Comparison of ENCODE assay signal across 8 cellular contexts in the genomic region with DNA sequence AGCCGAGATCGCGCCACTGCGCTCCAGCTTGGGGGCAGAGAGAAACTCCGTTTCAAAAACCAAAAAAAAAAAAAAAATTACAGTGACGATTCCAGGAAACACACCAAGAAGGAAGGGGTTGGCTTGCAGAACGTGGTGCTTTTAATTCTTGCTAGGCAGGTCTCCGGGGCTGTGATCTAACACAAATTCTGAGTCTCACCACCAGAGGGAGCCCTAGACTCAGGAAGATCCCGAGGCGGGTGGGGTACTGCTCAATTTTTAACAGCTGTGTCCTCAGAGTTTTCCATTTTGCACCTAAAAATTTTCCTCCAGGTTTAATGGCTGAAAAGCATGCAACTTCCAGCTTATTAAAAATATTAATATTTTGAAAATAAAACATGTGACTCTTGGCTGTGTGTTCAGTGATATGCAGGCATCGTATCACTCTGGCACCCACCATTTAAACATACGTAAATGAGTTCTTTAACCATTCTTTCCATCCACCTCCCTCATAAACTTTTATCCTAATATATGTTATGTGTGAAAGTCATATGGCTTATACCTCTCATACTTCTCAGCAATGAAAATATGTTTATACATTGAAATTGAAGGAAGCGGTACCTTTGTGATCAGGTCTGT. TPM values are rescaled to one million over a fixed set of nuclear protein-coding genes. Genes with fewer than 3 reads are reported as not detected.
DNase-seq lines count a peak whose midpoint lies in the region; ATAC-seq and TF ChIP-seq lines count a peak whose summit lies in the region.

No MANE protein-coding gene starts in this region.

- no peaks in the 10 kb centered on the region for H4K20me1 ChIP-seq in H9 (ENCODE audit: control insufficient read depth, insufficient read depth, insufficient read length)

- no peak overlapping the region for H2BK20ac ChIP-seq in H9 (ENCODE audit: low read depth, low read length, poor library complexity, severe bottlenecking)

- H3K4me1 Mint-ChIP-seq in H9 = 0 out of 4 replicates have a peak, but pooled peaks cover 0 to 2% of the 10 kb centered on the region in 2 experiments

- peaks cover 25% of the 10 kb centered on the region in 2 experiments for H3K9me3 Mint-ChIP-seq in H9

- H3K4ac ChIP-seq in H9 (ENCODE audit: low read depth, low read length) = no peak overlapping the region

- no peaks in the 10 kb centered on the region for H3K23me2 ChIP-seq in H9 (ENCODE audit: insufficient read length, low read depth, low read length, poor library complexity, severe bottlenecking)

- H4K5ac ChIP-seq in H9 (ENCODE audit: insufficient read length, low read depth, low read length) = no peak overlapping the region

- peak; percentile 92 for ATAC-seq in left lobe of liver
- ATAC-seq in HG03025 (IDR thresholded peaks at IDR 0.05; ENCODE audit: low FRiP score, unreplicated experiment) = no peak

- no peak overlapping the region for H2BK5ac ChIP-seq in H9 (ENCODE audit: insufficient read length, low read length)

- H3K79me2 ChIP-seq in H9 (ENCODE audit: insufficient read depth, low read length) = no peaks in the 10 kb centered on the region

- H2BK12ac ChIP-seq in H9 (ENCODE audit: insufficient read length, low read depth, low read length) = no peak overlapping the region

- no peak overlapping the region for H3K23ac ChIP-seq in H9 (ENCODE audit: insufficient read length, low read depth, low read length)

- H2BK120ac ChIP-seq in H9 (ENCODE audit: low read depth, low read length, poor library complexity, severe bottlenecking) = no peak overlapping the region

- no peaks in the 10 kb centered on the region for H3K4me1 ChIP-seq in H9 (ENCODE audit: insufficient read depth, low read length)

- no peak overlapping the region for H2AFZ ChIP-seq in H9 (ENCODE audit: low read length)

- no peak overlapping the region for H3K18ac ChIP-seq in H9 (ENCODE audit: insufficient read length, low read depth, low read length)

- in situ Hi-C loops in Caki2 (cut with HindIII; ENCODE audit: low pct_unique_long_range_greater_than_20kb, low sequenced_read_pairs) = no loop called here

- H3K14ac ChIP-seq in H9 (ENCODE audit: insufficient read depth, low read length) = no peak overlapping the region

- H3K4me3 Mint-ChIP-seq in H9 = no peak overlapping the region

- DNase-seq in Caki2 (ENCODE audit: low read depth) (peak; percentile 50), H9 (peak; percentile 67), NCI-H2196 treated with DMSO at 0.1 percent for 48 hours (lab: John Stamatoyannopoulos, UW; ENCODE audit: unreplicated experiment) (peak; percentile 4), cerebellum (ENCODE audit: low spot score) (peak; percentile 74), left lobe of liver (ENCODE audit: low spot score) (peak; percentile 65)
- DNase-seq in activated CD4-positive, alpha-beta T cell treated with anti-CD3 and anti-CD28 coated beads for 24 hours (ENCODE audit: low read depth in 2 of 2) = peak; percentile 51 to 74
- DNase-seq in stimulated activated CD4-positive, alpha-beta T cell treated with anti-CD3 and anti-CD28 coated beads, TNF-alpha, amount 100 ng/mL, for 1 hour (ENCODE audit: low read depth in 3 of 3, low spot score in 1 of 3) = peak; percentile 38 to 63 (median 45)

- peaks cover 12% of the 10 kb centered on the region for H3K9me3 ChIP-seq in H9 (ENCODE audit: control insufficient read depth, low read depth, low read length)

- no peaks in the 10 kb centered on the region for H3K27me3 ChIP-seq in H9 (ENCODE audit: insufficient read depth, low read length)

- WGBS in H9 (ENCODE audit: extremely low coverage, insufficient read length, low lambda C conversion rate) = no CpG with 5 or more reads among the region's 13 CpGs

- no peak overlapping the region for H3K4me2 ChIP-seq in H9 (ENCODE audit: insufficient read depth, insufficient read length, low read length)

- H2BK15ac ChIP-seq in H9 (ENCODE audit: low read depth, low read length) = no peak overlapping the region

- H4K91ac ChIP-seq in H9 (ENCODE audit: insufficient read length, low read depth, low read length) = no peak overlapping the region

- H2AK5ac ChIP-seq in H9 (ENCODE audit: insufficient read length, low read length) = no peak overlapping the region

- no peak overlapping the region for H3T11ph ChIP-seq in H9 (ENCODE audit: low read length)

- no peak overlapping the region for H3K9ac ChIP-seq in H9 (ENCODE audit: extremely low read depth, insufficient read length, low read length)

- peak; percentile 87 for TF ChIP-seq CTCF in H9 (conservative IDR thresholded peaks at IDR 0.05)

- H3K27me3 Mint-ChIP-seq in H9 (ENCODE audit: low read depth) = peaks cover 5% of the 10 kb centered on the region

- no peak overlapping the region for H3K27ac ChIP-seq in H9 (ENCODE audit: insufficient read length, low read depth, low read length)

- no peaks in the 10 kb centered on the region for H3K79me1 ChIP-seq in H9 (ENCODE audit: insufficient read depth, low read depth, low read length, poor library complexity, severe bottlenecking)

- H3K36me3 Mint-ChIP-seq in H9 (ENCODE audit: insufficient read depth in 1 of 3, low read depth in 3 of 3) = peaks cover 4 to 7% (median 4%) of the 10 kb centered on the region in 3 experiments; a peak in 5 of 7 replicates

- H3K56ac ChIP-seq in H9 (ENCODE audit: insufficient read length, low read depth, low read length) = no peak overlapping the region

- no peak overlapping the region for H3K27ac Mint-ChIP-seq in H9

- H4K8ac ChIP-seq in H9 (replicated peaks; ENCODE audit: insufficient read length, low read depth, low read length) = no peak overlapping the region

RNA-seq across cellular contexts. Expression of a gene that starts 26.5 kb away (rescaled TPM):
- 33.4 and 34.6 TPM in 2 replicates for total RNA-seq in Caki2 (2014; rRNA removed; shearing (Covaris generic); ENCODE audit: low replicate concordance)
- 45.8 and 48.5 TPM in 2 replicates for total RNA-seq in H9 (2021)
- total RNA-seq in cerebellum = 29.6 TPM
- total RNA-seq in left lobe of liver = 19.0 TPM

Comparison
In these comparisons a context has a peak if more than half of its experiments do, and no peak if none do; other contexts are left out.
1. DNase-seq: peak in every context shown above with its lines; median percentile 74 in cerebellum; 67 in H9; 65 in left lobe of liver; 62 in activated CD4-positive, alpha-beta T cell treated with anti-CD3 and anti-CD28 coated beads for 24 hours; 50 in Caki2; 45 in stimulated activated CD4-positive, alpha-beta T cell treated with anti-CD3 and anti-CD28 coated beads, TNF-alpha, amount 100 ng/mL, for 1 hour; 4 in NCI-H2196 treated with DMSO at 0.1 percent for 48 hours.